Comparison of ENCODE assay signal across 8 cellular contexts in the genomic region with DNA sequence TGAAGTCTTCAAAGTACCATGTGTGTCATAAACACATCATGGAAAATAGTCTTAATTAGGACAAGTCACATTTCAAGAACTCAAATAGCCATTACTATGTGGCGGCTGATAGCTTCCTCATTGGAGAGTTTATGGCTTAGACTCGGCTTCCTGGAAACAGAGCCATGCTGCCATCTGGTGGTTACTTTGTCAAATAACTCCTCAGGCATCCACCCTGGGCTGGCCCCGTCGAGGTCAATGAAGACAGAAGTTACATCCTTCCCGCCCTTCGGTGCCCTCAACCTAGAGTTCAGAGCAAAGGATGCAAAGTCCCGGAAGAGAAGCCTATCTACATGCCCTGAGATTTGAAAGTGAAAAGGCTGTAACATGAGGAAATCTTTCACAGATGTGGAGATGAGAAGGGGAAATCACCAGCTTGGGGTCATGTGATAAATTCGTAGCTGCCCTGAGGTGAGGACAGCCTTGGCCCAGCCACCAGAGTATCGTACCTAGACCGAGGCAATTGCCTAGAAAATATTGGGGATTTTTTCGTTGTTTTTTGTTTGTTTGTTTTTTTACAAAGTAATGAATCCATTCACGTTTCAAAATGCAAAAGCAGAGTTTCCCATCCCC.
A peak's percentile ranks its signal among the peaks of the same experiment; 100 is the strongest.
DNase-seq lines count a peak whose midpoint lies in the region; ATAC-seq lines count a peak whose summit lies in the region.

No MANE protein-coding gene starts in this region.

- peak; percentile 89 for DNase-seq in AG20443 (ENCODE audit: low spot score)
- peak; percentile 76 for DNase-seq in NCI-H510A treated with DMSO at 0.1 percent for 48 hours (lab: John Stamatoyannopoulos, UW)
- peak; percentile 67 for DNase-seq in activated CD4-positive, CD25-positive, alpha-beta regulatory T cell treated with anti-CD3 and anti-CD28 coated beads, Interleukin-2, amount 50 U/mL, for 72 hours
- DNase-seq in cerebellar cortex (ENCODE audit: low spot score) = peak; percentile 84
- DNase-seq in kidney tubule cell (ENCODE audit: low spot score) = peak; percentile 79
- DNase-seq in stimulated activated CD4-positive, alpha-beta T cell treated with anti-CD3 and anti-CD28 coated beads, Interleukin-4, amount 100 ng/mL, for 1 hour = peak; percentile 57

- ATAC-seq in GM19035 (IDR thresholded peaks at IDR 0.05; ENCODE audit: unreplicated experiment) (peak; percentile 91), HG03457 (IDR thresholded peaks at IDR 0.05; ENCODE audit: unreplicated experiment) (peak; percentile 69)

Comparison
In these comparisons a context has a peak if more than half of its experiments do, and no peak if none do; other contexts are left out.
1. Peak in every context shown above with its lines: DNase-seq and ATAC-seq.